7 cellular contexts compared by ENCODE assay signal in genomic region chr7:75480313-75480712, GRCh38. TPM values are rescaled to one million over a fixed set of nuclear protein-coding genes. Genes with fewer than 3 reads are reported as not detected.
"Had no signal": no experiment of that assay in that cellular context is flagged by ENCODE, and none has a peak within 500 bp of the region (broad histone marks: within the 10 kb centered on the region; RNA-seq: fewer than 3 reads in every experiment).

No MANE protein-coding gene starts in this region.

RNA-seq across cellular contexts. Expression of gene SPDYE5, which starts 11.8 kb away (rescaled TPM):
- total RNA-seq: GM23248, GM23338, H1, H4, H7, H9, HFFc6 had no signal
- polyA plus RNA-seq: H1 had no signal
